Comparison of ENCODE assay signal across 12 cellular contexts in genomic region chr18:51185075-51185474, GRCh38.
"Had no signal": no experiment of that assay in that cellular context is flagged by ENCODE, and none has a peak within 500 bp of the region (broad histone marks: within the 10 kb centered on the region; RNA-seq: fewer than 3 reads in every experiment).

No MANE protein-coding gene starts in this region.

- DNase-seq: activated CD4-positive, alpha-beta T cell treated with anti-CD3 and anti-CD28 coated beads for 48 hours; activated CD8-positive, alpha-beta memory T cell treated with anti-CD3 and anti-CD28 coated beads for 24 hours; activated naive CD4-positive, alpha-beta T cell treated with anti-CD3 and anti-CD28 coated beads for 36 hours; body of pancreas; central memory CD4-positive, alpha-beta T cell; left ventricle myocardium inferior; nephron progenitor cell; sigmoid colon; stimulated activated CD4-positive, alpha-beta T cell treated with anti-CD3 and anti-CD28 coated beads, Interleukin-2, amount 100 ng/mL, for 48 hours; stimulated activated naive CD8-positive, alpha-beta T cell treated with anti-CD3 and anti-CD28 coated beads, Interleukin-15, Interleukin-2, amounts not matched to agents 100 U/mL and 50 U/mL, for 24 hours; T-helper 1 cell had no signal

- H3K36me3 ChIP-seq: sigmoid colon had no signal

- H3K27ac ChIP-seq: body of pancreas, left ventricle myocardium inferior, sigmoid colon had no signal

- FAIRE-seq: islet of Langerhans had no signal

- H3K4me3 ChIP-seq: body of pancreas, left ventricle myocardium inferior, sigmoid colon had no signal

- H3K27me3 ChIP-seq: body of pancreas, sigmoid colon had no signal

- H3K9me3 ChIP-seq: body of pancreas, left ventricle myocardium inferior, sigmoid colon had no signal
